8 cellular contexts compared by ENCODE assay signal in the genomic region with DNA sequence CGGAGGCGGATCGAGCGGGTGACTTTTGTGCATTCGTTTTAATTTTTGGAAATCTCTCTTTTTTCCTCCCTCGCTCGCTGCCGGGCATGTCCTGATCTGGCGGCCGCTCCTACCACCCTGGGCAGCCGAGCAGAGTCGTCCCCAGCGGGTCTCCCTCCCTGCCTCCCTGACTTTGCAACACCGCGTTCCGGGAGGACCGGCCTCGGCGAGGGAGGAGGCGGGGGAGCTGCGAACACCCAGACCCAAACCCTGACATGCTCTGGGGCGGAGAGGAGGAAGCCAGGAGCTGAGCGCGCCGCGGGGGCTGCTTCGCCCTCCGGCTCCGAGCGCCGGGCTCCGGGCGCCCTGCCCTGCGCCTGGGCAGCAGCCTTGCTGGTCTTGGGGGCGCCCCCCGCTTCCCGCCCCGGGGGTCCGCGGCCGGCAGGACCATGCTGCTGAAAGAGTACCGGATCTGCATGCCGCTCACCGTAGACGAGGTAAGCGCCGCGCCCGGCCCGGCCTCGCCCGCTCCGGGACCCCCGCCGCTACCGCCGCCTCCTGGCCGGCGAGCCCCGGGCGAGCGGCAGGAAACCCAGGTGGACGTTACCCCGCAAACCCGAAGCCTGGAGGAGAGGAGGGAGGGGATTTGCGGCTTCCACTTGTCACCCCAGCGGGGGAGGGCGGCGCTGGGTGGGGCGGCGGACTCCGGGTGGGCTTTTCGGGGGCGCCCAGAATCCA. TPM values are rescaled to one million over a fixed set of nuclear protein-coding genes. Genes with fewer than 3 reads are reported as not detected.
A peak's percentile ranks its signal among the peaks of the same experiment; 100 is the strongest.
DNase-seq lines count a peak whose midpoint lies in the region; ATAC-seq and TF ChIP-seq lines count a peak whose summit lies in the region.

No MANE protein-coding gene starts in this region.

- H3K36me3 ChIP-seq in CD8-positive, alpha-beta memory T cell (ENCODE audit: insufficient read depth, low read length) = no peaks in the 10 kb centered on the region
- no peaks in the 10 kb centered on the region for H3K36me3 ChIP-seq in lower lobe of right lung

- no peaks in the 10 kb centered on the region for H3K27me3 ChIP-seq in CD8-positive, alpha-beta memory T cell (ENCODE audit: insufficient read depth, low read length, poor library complexity, severe bottlenecking)
- H3K27me3 ChIP-seq in dorsolateral prefrontal cortex (no peaks in the 10 kb centered on the region), lower lobe of right lung (ENCODE audit: low read depth) (no peaks in the 10 kb centered on the region)

- peak; percentile 34 to 67 (median 54) for DNase-seq in CD8-positive, alpha-beta memory T cell
- DNase-seq in NAMALWA (ENCODE audit: low spot score) = peak; percentile 77
- peak; percentile 87 for DNase-seq in activated CD4-positive, alpha-beta T cell treated with anti-CD3 and anti-CD28 coated beads, Interleukin-2, amount 10 ng/mL, durations not matched to agents 24 days and 14 days
- peak in 5 of 10 donors; percentile 25 to 63 (median 48) for DNase-seq in dorsolateral prefrontal cortex
- DNase-seq in lower lobe of right lung = peak; percentile 75
- peak; percentile 69 for DNase-seq in stimulated activated CD8-positive, alpha-beta memory T cell treated with anti-CD3 and anti-CD28 coated beads, Interleukin-4, amount 100 ng/mL, for 48 hours
- no peak for DNase-seq in NCI-H2029 (lab: John Stamatoyannopoulos, UW)

- peak overlapping the region; percentile 93 for H3K4me3 ChIP-seq in CD8-positive, alpha-beta memory T cell (ENCODE audit: low read length)
- H3K4me3 ChIP-seq in dorsolateral prefrontal cortex (peak overlapping the region; percentile 45 to 94 (median 87)), lower lobe of right lung (peak overlapping the region; percentile 95)

- H3K27ac Mint-ChIP-seq in CD8-positive, alpha-beta memory T cell = peak overlapping the region; percentile 79 to 98 (median 88)
- H3K27ac Mint-ChIP-seq in activated CD4-positive, alpha-beta T cell treated with anti-CD3 and anti-CD28 coated beads, Interleukin-2, amount 10 ng/mL, durations not matched to agents 24 days and 14 days = peak overlapping the region; percentile 93

- peak overlapping the region; percentile 82 for H3K27ac ChIP-seq in CD8-positive, alpha-beta memory T cell (ENCODE audit: low read depth, low read length)
- H3K27ac ChIP-seq in dorsolateral prefrontal cortex = peak overlapping the region; percentile 64 to 97 (median 93)
- H3K27ac ChIP-seq in lower lobe of right lung = peak overlapping the region; percentile 91

- ATAC-seq in GM21576 (IDR thresholded peaks at IDR 0.05; ENCODE audit: unreplicated experiment) = peak; percentile 13
- ATAC-seq in lower lobe of right lung = peak; percentile 60 to 68

- H3K4me3 Mint-ChIP-seq in CD8-positive, alpha-beta memory T cell = peak overlapping the region; percentile 88 to 99 (median 96)
- H3K4me3 Mint-ChIP-seq in activated CD4-positive, alpha-beta T cell treated with anti-CD3 and anti-CD28 coated beads, Interleukin-2, amount 10 ng/mL, durations not matched to agents 24 days and 14 days = peak overlapping the region; percentile 92

- no peaks in the 10 kb centered on the region for H3K9me3 Mint-ChIP-seq in CD8-positive, alpha-beta memory T cell
- H3K9me3 Mint-ChIP-seq in activated CD4-positive, alpha-beta T cell treated with anti-CD3 and anti-CD28 coated beads, Interleukin-2, amount 10 ng/mL, durations not matched to agents 24 days and 14 days = no peaks in the 10 kb centered on the region

- H3K4me1 ChIP-seq in CD8-positive, alpha-beta memory T cell (ENCODE audit: insufficient read depth, low read length) = peaks cover 50% of the 10 kb centered on the region
- H3K4me1 ChIP-seq in lower lobe of right lung = peaks cover 24% of the 10 kb centered on the region

- POLR2A ChIA-PET in CD8-positive, alpha-beta memory T cell (lab: Charles Lee) = interaction anchor here (0.5 to 4.5 kb wide), 17 partner anchors 9 to 448 kb away, joined by 3 to 50 read pairs (median 3); a partner anchor contains a TSS

- intact Hi-C loops in activated CD4-positive, alpha-beta T cell treated with anti-CD3 and anti-CD28 coated beads, Interleukin-2, amount 10 ng/mL, durations not matched to agents 24 days and 14 days (cut with micrococcal nuclease) = loop anchor here (1.0 to 5.0 kb wide), 5 partner anchors 12 to 251 kb away; a partner anchor contains a TSS
- intact Hi-C loops in dorsolateral prefrontal cortex (cut with DNase I) = loop anchor here (2.0 to 10.0 kb wide), 5 partner anchors 97 to 337 kb away; a partner anchor contains a TSS
- intact Hi-C loops in lower lobe of right lung (cut with DNase I) = loop anchor here (5.0 kb wide), 1 partner anchor 309 kb away; no protein-coding TSS in a partner anchor

- H3K9me3 ChIP-seq in CD8-positive, alpha-beta memory T cell (ENCODE audit: low read length) = no peaks in the 10 kb centered on the region
- no peaks in the 10 kb centered on the region for H3K9me3 ChIP-seq in lower lobe of right lung

- H3K27me3 Mint-ChIP-seq in CD8-positive, alpha-beta memory T cell = peaks cover 0 to 1% of the 10 kb centered on the region in 2 donors
- no peaks in the 10 kb centered on the region for H3K27me3 Mint-ChIP-seq in activated CD4-positive, alpha-beta T cell treated with anti-CD3 and anti-CD28 coated beads, Interleukin-2, amount 10 ng/mL, durations not matched to agents 24 days and 14 days

- CTCF ChIA-PET in CD8-positive, alpha-beta memory T cell (lab: Charles Lee) = interaction anchor here (0.7 to 11.7 kb wide), 36 partner anchors 9 to 337 kb away, joined by 3 to 269 read pairs (median 4); a partner anchor contains a TSS

- H3K36me3 Mint-ChIP-seq in CD8-positive, alpha-beta memory T cell = peaks cover 0 to 33% (median 5%) of the 10 kb centered on the region in 3 donors
- peaks cover 8% of the 10 kb centered on the region for H3K36me3 Mint-ChIP-seq in activated CD4-positive, alpha-beta T cell treated with anti-CD3 and anti-CD28 coated beads, Interleukin-2, amount 10 ng/mL, durations not matched to agents 24 days and 14 days (ENCODE audit: low read depth)

- peaks cover 44 to 58% (median 49%) of the 10 kb centered on the region in 3 donors for H3K4me1 Mint-ChIP-seq in CD8-positive, alpha-beta memory T cell
- peaks cover 27% of the 10 kb centered on the region for H3K4me1 Mint-ChIP-seq in activated CD4-positive, alpha-beta T cell treated with anti-CD3 and anti-CD28 coated beads, Interleukin-2, amount 10 ng/mL, durations not matched to agents 24 days and 14 days

- TF ChIP-seq CTCF in dorsolateral prefrontal cortex (IDR thresholded peaks at IDR 0.05 in 54 of 56, conservative IDR thresholded peaks at IDR 0.05 in 2 of 56; ENCODE audit: low read depth in 1 of 56, partially characterized antibody in 56 of 56) (peak in 3 of 56 donors; percentile 13 to 22 (median 16)), lower lobe of right lung (IDR thresholded peaks at IDR 0.05) (peak; percentile 25)

RNA-seq across cellular contexts. Expression of a gene that starts 0.8 kb away (rescaled TPM):
- total RNA-seq in CD8-positive, alpha-beta memory T cell = 10 to 100 TPM; 43.1 to 45.1 TPM
- 163 TPM for polyA plus RNA-seq in CD8-positive, alpha-beta memory T cell
- 18.7 and 22.3 TPM in 2 replicates for total RNA-seq in activated CD4-positive, alpha-beta T cell treated with anti-CD3 and anti-CD28 coated beads, Interleukin-2, amount 10 ng/mL, durations not matched to agents 24 days and 14 days
- 100 to 1,000 TPM in 15 of 120 experiments, 10 to 100 TPM in 105; 38.9 to 154 (median 76.7) TPM for total RNA-seq in dorsolateral prefrontal cortex
- 23.7 TPM for total RNA-seq in lower lobe of right lung

RNA-seq across cellular contexts. Expression of a gene that starts 11.5 kb away (rescaled TPM):
- 10 to 100 TPM; 91.1 to 94.2 TPM for total RNA-seq in CD8-positive, alpha-beta memory T cell
- polyA plus RNA-seq in CD8-positive, alpha-beta memory T cell = 40.2 TPM
- total RNA-seq in activated CD4-positive, alpha-beta T cell treated with anti-CD3 and anti-CD28 coated beads, Interleukin-2, amount 10 ng/mL, durations not matched to agents 24 days and 14 days = 92.3 and 93.6 TPM in 2 replicates
- 10 to 100 TPM; 32.9 to 84.7 (median 64.1) TPM for total RNA-seq in dorsolateral prefrontal cortex
- 41.3 TPM for total RNA-seq in lower lobe of right lung
